In the genomic region with DNA sequence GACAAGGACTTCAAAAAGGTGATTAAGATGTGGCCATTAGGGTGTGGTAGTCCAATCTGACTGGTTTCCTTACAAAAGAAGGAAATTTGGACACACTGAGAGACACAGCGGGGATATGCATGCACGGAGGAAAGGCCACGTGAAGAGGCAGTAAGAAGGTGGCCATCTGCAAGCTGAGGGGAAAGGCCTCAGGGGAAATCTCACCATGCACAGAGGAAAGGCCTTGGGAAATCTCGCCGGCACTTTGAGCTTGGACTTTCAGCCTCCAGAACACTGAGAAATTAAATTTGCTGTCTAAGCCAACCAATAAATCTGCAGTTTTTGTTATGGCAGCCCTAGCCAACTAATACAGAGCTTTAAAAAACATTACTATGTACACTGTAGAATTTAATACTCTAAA, we compare ENCODE assay signal across 2 cellular contexts.
TF ChIP-seq lines count a peak whose summit lies in the region.

No MANE protein-coding gene starts in this region.

TF ChIP-seq in WTC11, 78 proteins besides CTCF, POLR2A, EP300 and RAD21:
- TF ChIP-seq, protein P1, sequence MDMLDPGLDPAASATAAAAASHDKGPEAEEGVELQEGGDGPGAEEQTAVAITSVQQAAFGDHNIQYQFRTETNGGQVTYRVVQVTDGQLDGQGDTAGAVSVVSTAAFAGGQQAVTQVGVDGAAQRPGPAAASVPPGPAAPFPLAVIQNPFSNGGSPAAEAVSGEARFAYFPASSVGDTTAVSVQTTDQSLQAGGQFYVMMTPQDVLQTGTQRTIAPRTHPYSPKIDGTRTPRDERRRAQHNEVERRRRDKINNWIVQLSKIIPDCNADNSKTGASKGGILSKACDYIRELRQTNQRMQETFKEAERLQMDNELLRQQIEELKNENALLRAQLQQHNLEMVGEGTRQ (CRISPR knock-in tag; IDR thresholded peaks at IDR 0.05): peak; percentile 37; the same call in 1 of the 2 replicates
- TF ChIP-seq, protein P2, sequence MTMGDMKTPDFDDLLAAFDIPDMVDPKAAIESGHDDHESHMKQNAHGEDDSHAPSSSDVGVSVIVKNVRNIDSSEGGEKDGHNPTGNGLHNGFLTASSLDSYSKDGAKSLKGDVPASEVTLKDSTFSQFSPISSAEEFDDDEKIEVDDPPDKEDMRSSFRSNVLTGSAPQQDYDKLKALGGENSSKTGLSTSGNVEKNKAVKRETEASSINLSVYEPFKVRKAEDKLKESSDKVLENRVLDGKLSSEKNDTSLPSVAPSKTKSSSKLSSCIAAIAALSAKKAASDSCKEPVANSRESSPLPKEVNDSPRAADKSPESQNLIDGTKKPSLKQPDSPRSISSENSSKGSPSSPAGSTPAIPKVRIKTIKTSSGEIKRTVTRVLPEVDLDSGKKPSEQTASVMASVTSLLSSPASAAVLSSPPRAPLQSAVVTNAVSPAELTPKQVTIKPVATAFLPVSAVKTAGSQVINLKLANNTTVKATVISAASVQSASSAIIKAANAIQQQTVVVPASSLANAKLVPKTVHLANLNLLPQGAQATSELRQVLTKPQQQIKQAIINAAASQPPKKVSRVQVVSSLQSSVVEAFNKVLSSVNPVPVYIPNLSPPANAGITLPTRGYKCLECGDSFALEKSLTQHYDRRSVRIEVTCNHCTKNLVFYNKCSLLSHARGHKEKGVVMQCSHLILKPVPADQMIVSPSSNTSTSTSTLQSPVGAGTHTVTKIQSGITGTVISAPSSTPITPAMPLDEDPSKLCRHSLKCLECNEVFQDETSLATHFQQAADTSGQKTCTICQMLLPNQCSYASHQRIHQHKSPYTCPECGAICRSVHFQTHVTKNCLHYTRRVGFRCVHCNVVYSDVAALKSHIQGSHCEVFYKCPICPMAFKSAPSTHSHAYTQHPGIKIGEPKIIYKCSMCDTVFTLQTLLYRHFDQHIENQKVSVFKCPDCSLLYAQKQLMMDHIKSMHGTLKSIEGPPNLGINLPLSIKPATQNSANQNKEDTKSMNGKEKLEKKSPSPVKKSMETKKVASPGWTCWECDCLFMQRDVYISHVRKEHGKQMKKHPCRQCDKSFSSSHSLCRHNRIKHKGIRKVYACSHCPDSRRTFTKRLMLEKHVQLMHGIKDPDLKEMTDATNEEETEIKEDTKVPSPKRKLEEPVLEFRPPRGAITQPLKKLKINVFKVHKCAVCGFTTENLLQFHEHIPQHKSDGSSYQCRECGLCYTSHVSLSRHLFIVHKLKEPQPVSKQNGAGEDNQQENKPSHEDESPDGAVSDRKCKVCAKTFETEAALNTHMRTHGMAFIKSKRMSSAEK (CRISPR knock-in tag; IDR thresholded peaks at IDR 0.05; ENCODE audit: borderline replicate concordance): no peak
- no peak for TF ChIP-seq TCF7 (CRISPR knock-in tag; IDR thresholded peaks at IDR 0.05; ENCODE audit: low read depth)
- TF ChIP-seq KAT7 (CRISPR knock-in tag; IDR thresholded peaks at IDR 0.05; ENCODE audit: borderline replicate concordance): no peak
TF ChIP-seq in WTC11: peak in this region for 1.

TF ChIP-seq in HepG2, 621 proteins besides CTCF, POLR2A, EP300 and RAD21:
- TF ChIP-seq HNF4A (CRISPR knock-in tag; IDR thresholded peaks at IDR 0.05) (0 out of 2 replicates have a peak, but pooled peaks have one; percentile 14), KLF13 (CRISPR knock-in tag; IDR thresholded peaks at IDR 0.05) (no peak)
TF ChIP-seq in HepG2: peak in this region for 1.
